ENCODE assay signal across 9 cellular contexts in the genomic region with DNA sequence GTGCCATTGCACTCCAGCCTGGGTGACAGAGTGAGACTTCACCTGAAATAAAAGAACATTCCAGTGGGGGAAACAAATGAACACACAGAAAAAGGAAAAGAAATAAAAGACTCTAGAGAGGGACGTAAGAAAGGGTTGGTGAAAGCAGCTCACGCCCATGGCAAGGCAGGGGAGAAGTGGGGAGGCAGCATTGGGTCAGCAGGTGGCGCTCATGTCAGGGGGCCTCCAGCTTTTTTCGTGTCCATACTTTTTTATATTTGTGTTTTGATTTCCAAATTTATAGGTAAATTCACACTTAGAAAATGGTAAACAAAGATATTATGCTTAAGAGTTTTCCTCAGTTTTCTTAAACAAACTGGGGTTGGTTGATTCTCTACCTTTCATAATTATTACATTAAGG. TPM values are rescaled to one million over a fixed set of nuclear protein-coding genes. Genes with fewer than 3 reads are reported as not detected.
DNase-seq lines count a peak whose midpoint lies in the region; ATAC-seq and TF ChIP-seq lines count a peak whose summit lies in the region.
"Had no signal": no experiment of that assay in that cellular context is flagged by ENCODE, and none has a peak within 500 bp of the region (broad histone marks: within the 10 kb centered on the region; RNA-seq: fewer than 3 reads in every experiment).

No MANE protein-coding gene starts in this region.

- H3K27me3 ChIP-seq in GM06990 (replicated peaks; ENCODE audit: control insufficient read depth, insufficient read depth, low read length), result no peaks in the 10 kb centered on the region

- DNase-seq in GM06990 (ENCODE audit: extremely low read depth, insufficient read length), result no peak
- peak; percentile 11 for DNase-seq in NCI-H1092 (lab: John Stamatoyannopoulos, UW)
- DNase-seq in activated T-cell treated with anti-CD3 and anti-CD28 coated beads, Interleukin-2, amount 50 U/mL, for 4 hours, result peak; percentile 28
- DNase-seq in head of caudate nucleus, result peak in 25 of 42 donors; percentile 10 to 61 (median 28)
- peak; percentile 35 for DNase-seq in stimulated activated CD4-positive, alpha-beta T cell treated with anti-CD3 and anti-CD28 coated beads, Interleukin-1b, Interleukin-23, amount 100 ng/mL, for 48 hours
- DNase-seq in epidermal melanocyte (ENCODE audit: insufficient read length, low spot score), result no peak

- H3K4me3 ChIP-seq in GM06990 (replicated peaks; ENCODE audit: low read depth, low read length), result no peak overlapping the region

- H3K36me3 Mint-ChIP-seq in activated T-cell treated with anti-CD3 and anti-CD28 coated beads, Interleukin-2, amount 50 U/mL, for 4 hours (ENCODE audit: insufficient read depth), result peaks cover 59% of the 10 kb centered on the region

- H3K9me3 Mint-ChIP-seq in activated T-cell treated with anti-CD3 and anti-CD28 coated beads, Interleukin-2, amount 50 U/mL, for 4 hours, result no peaks in the 10 kb centered on the region
- H3K9me3 Mint-ChIP-seq: T-helper 1 cell treated with Interleukin-12 subunit alpha and Interleukin-12 subunit beta and Interleukin-4 antibody, amounts not matched to agents 30 μg/mL and 1 μg/mL, for 36 hours had no signal

- intact Hi-C loops in head of caudate nucleus (cut with DNase I), result no loop called here

- TF ChIP-seq CTCF in GM06990 (IDR thresholded peaks at IDR 0.05; ENCODE audit: insufficient read depth, low read length, poor library complexity, severe bottlenecking), result peak; percentile 73

- no peak for ATAC-seq in activated T-cell treated with anti-CD3 and anti-CD28 coated beads, Interleukin-2, amount 50 U/mL, for 4 hours
- ATAC-seq in GM19395 (IDR thresholded peaks at IDR 0.05; ENCODE audit: unreplicated experiment) (no peak), HG03442 (IDR thresholded peaks at IDR 0.05; ENCODE audit: unreplicated experiment) (no peak)

- H3K4me3 Mint-ChIP-seq in activated T-cell treated with anti-CD3 and anti-CD28 coated beads, Interleukin-2, amount 50 U/mL, for 4 hours, result no peak overlapping the region
- H3K4me3 Mint-ChIP-seq: T-helper 1 cell treated with Interleukin-12 subunit alpha and Interleukin-12 subunit beta and Interleukin-4 antibody, amounts not matched to agents 30 μg/mL and 1 μg/mL, for 36 hours had no signal

- no peaks in the 10 kb centered on the region for H3K27me3 Mint-ChIP-seq in activated T-cell treated with anti-CD3 and anti-CD28 coated beads, Interleukin-2, amount 50 U/mL, for 4 hours (ENCODE audit: low read depth)

- peaks cover 5% of the 10 kb centered on the region for H3K36me3 ChIP-seq in GM06990 (ENCODE audit: control insufficient read depth, insufficient read depth, low read length)

- no peaks in the 10 kb centered on the region for H3K4me1 Mint-ChIP-seq in activated T-cell treated with anti-CD3 and anti-CD28 coated beads, Interleukin-2, amount 50 U/mL, for 4 hours (ENCODE audit: low read depth)

RNA-seq across cellular contexts. Expression of a gene that starts 45.5 kb away (rescaled TPM):
- total RNA-seq in activated T-cell treated with anti-CD3 and anti-CD28 coated beads, Interleukin-2, amount 50 U/mL, for 4 hours, result 10 to 100 TPM; 24.0 to 26.6 (median 26.5) TPM

Comparison
In these comparisons a context has a peak if more than half of its experiments do, and no peak if none do; other contexts are left out.
1. DNase-seq: peak in NCI-H1092 (single experiment), activated T-cell treated with anti-CD3 and anti-CD28 coated beads, Interleukin-2, amount 50 U/mL, for 4 hours (single experiment), head of caudate nucleus (25 of 42) and stimulated activated CD4-positive, alpha-beta T cell treated with anti-CD3 and anti-CD28 coated beads, Interleukin-1b, Interleukin-23, amount 100 ng/mL, for 48 hours (single experiment); none in GM06990 (single experiment) and epidermal melanocyte (single experiment).